ENCODE assay signal across 15 cellular contexts in genomic region chr20:1835126-1835525, GRCh38.
DNase-seq lines count a peak whose midpoint lies in the region; ATAC-seq and TF ChIP-seq lines count a peak whose summit lies in the region.
"Had no signal": no experiment of that assay in that cellular context is flagged by ENCODE, and none has a peak within 500 bp of the region (broad histone marks: within the 10 kb centered on the region; RNA-seq: fewer than 3 reads in every experiment).

No MANE protein-coding gene starts in this region.

- no peak overlapping the region for H3K23ac ChIP-seq in trophoblast cell (ENCODE audit: low read length)

- no peak for TF ChIP-seq CTCF in hepatocyte (IDR thresholded peaks at IDR 0.05; ENCODE audit: poor library complexity)
- TF ChIP-seq CTCF in uterus (IDR thresholded peaks at IDR 0.05): no peak
- no peak for TF ChIP-seq CTCF in activated CD8-positive, alpha-beta T cell treated with anti-CD3 and anti-CD28 coated beads for 36 hours (IDR thresholded peaks at IDR 0.05)
- TF ChIP-seq CTCF in Peyer's patch (IDR thresholded peaks at IDR 0.05): no peak

- peak overlapping the region; percentile 42 for H3K27ac ChIP-seq in caudate nucleus (ENCODE audit: low read depth, low read length)
- H3K27ac ChIP-seq in hepatocyte: peak overlapping the region; percentile 78
- H3K27ac ChIP-seq in trophoblast cell (ENCODE audit: low read depth, low read length): no peak overlapping the region
- H3K27ac ChIP-seq in uterus: no peak overlapping the region
- no peak overlapping the region for H3K27ac ChIP-seq in Peyer's patch
- H3K27ac ChIP-seq: SJCRH30 had no signal

- H3K4me1 ChIP-seq in hepatocyte (ENCODE audit: insufficient read depth) (peaks cover 25% of the 10 kb centered on the region), trophoblast cell (ENCODE audit: control insufficient read depth in 1 of 2, insufficient read depth in 2 of 2, low read length in 2 of 2) (peaks cover 4 to 22% of the 10 kb centered on the region in 2 experiments), uterus (no peaks in the 10 kb centered on the region), Peyer's patch (peaks cover 0 to 6% (median 0%) of the 10 kb centered on the region in 4 donors)
- H3K4me1 ChIP-seq: BE2C had no signal

- H2BK5ac ChIP-seq in trophoblast cell (ENCODE audit: low read depth, low read length, poor library complexity): no peak overlapping the region

- no peaks in the 10 kb centered on the region for H3K4me1 Mint-ChIP-seq in activated CD8-positive, alpha-beta T cell treated with anti-CD3 and anti-CD28 coated beads for 36 hours (ENCODE audit: low read depth)

- CTCF ChIA-PET in activated CD8-positive, alpha-beta T cell treated with anti-CD3 and anti-CD28 coated beads for 36 hours (lab: Charles Lee): no interaction called here

- H3K79me2 ChIP-seq in hepatocyte: no peaks in the 10 kb centered on the region
- H3K79me2 ChIP-seq in trophoblast cell (ENCODE audit: control insufficient read depth, insufficient read depth, low read length, poor library complexity): no peaks in the 10 kb centered on the region

- peak overlapping the region; percentile 87 for H2BK12ac ChIP-seq in trophoblast cell (ENCODE audit: low read length)

- DNase-seq in NCI-H446 treated with DMSO at 0.1 percent for 48 hours (lab: John Stamatoyannopoulos, UW) (peak; percentile 97), caudate nucleus (lab: John Stamatoyannopoulos, UW) (peak in 3 of 61 donors; percentile 27 to 32 (median 31)), hepatocyte (ENCODE audit: low spot score) (no peak), trophoblast cell (no peak), uterus (no peak), Peyer's patch (no peak)
- no peak for DNase-seq in central memory CD4-positive, alpha-beta T cell
- DNase-seq in activated CD8-positive, alpha-beta T cell treated with anti-CD3 and anti-CD28 coated beads for 36 hours: no peak
- DNase-seq: BE2C, DMS79, Karpas-422, NCI-H1694 treated with DMSO at 0.1 percent for 48 hours, NCI-H2081 treated with DMSO at 0.1 percent for 48 hours, SJCRH30 had no signal

- H4K91ac ChIP-seq in trophoblast cell (ENCODE audit: low read depth, low read length): peak overlapping the region; percentile 52

- no peak overlapping the region for H4K8ac ChIP-seq in trophoblast cell (ENCODE audit: low read depth, low read length)

- no peak overlapping the region for H3K27ac Mint-ChIP-seq in activated CD8-positive, alpha-beta T cell treated with anti-CD3 and anti-CD28 coated beads for 36 hours

- H3K9me2 ChIP-seq in hepatocyte (replicated peaks; ENCODE audit: insufficient read depth): no peaks in the 10 kb centered on the region

- H3K79me1 ChIP-seq in trophoblast cell (ENCODE audit: low read length): peaks cover 6% of the 10 kb centered on the region

- no peak overlapping the region for H3K4me3 ChIP-seq in hepatocyte
- H3K4me3 ChIP-seq in trophoblast cell (ENCODE audit: low read depth, low read length): no peak overlapping the region
- no peak overlapping the region for H3K4me3 ChIP-seq in uterus
- H3K4me3 ChIP-seq in Peyer's patch: no peak overlapping the region
- H3K4me3 ChIP-seq: SJCRH30 had no signal

- WGBS in hepatocyte (ENCODE audit: low lambda C conversion rate, missing lambda C conversion rate): 83% methylated on average over 6 of the region's 6 CpGs
- no CpG with 5 or more reads among the region's 6 CpGs for WGBS in trophoblast cell (ENCODE audit: extremely low coverage, insufficient coverage, insufficient read length)

- no peak overlapping the region for H3K4ac ChIP-seq in trophoblast cell (ENCODE audit: low read depth, low read length)

- no peaks in the 10 kb centered on the region for H3K9me3 ChIP-seq in hepatocyte (ENCODE audit: low read depth)
- H3K9me3 ChIP-seq in trophoblast cell (ENCODE audit: insufficient read depth, low read depth, low read length): no peaks in the 10 kb centered on the region
- no peaks in the 10 kb centered on the region for H3K9me3 ChIP-seq in uterus
- H3K9me3 ChIP-seq in Peyer's patch: no peaks in the 10 kb centered on the region
- H3K9me3 ChIP-seq: BE2C, SJCRH30 had no signal

- peaks cover 2% of the 10 kb centered on the region for H3K27me3 Mint-ChIP-seq in activated CD8-positive, alpha-beta T cell treated with anti-CD3 and anti-CD28 coated beads for 36 hours

- no peak overlapping the region for H3K14ac ChIP-seq in trophoblast cell (ENCODE audit: low read length)

- H2AK5ac ChIP-seq in trophoblast cell (ENCODE audit: low read length): peak overlapping the region; percentile 31

- H2AFZ ChIP-seq in hepatocyte (no peak overlapping the region), trophoblast cell (ENCODE audit: insufficient read depth, low read length, poor library complexity) (no peak overlapping the region)

- no peak overlapping the region for H3K9ac ChIP-seq in trophoblast cell (ENCODE audit: low read length)

- TF ChIP-seq POLR2A in uterus (IDR thresholded peaks at IDR 0.05): no peak
- TF ChIP-seq POLR2A in Peyer's patch (IDR thresholded peaks at IDR 0.05): no peak

- H3K36me3 Mint-ChIP-seq in activated CD8-positive, alpha-beta T cell treated with anti-CD3 and anti-CD28 coated beads for 36 hours (ENCODE audit: low read depth): no peaks in the 10 kb centered on the region

- H3K4me2 ChIP-seq in hepatocyte (peak overlapping the region; percentile 35), trophoblast cell (ENCODE audit: low read length) (no peak overlapping the region)

- no peak for ATAC-seq in activated CD8-positive, alpha-beta T cell treated with anti-CD3 and anti-CD28 coated beads for 36 hours
- ATAC-seq: Panc1 had no signal

- no peak overlapping the region for H4K12ac ChIP-seq in trophoblast cell (ENCODE audit: low read depth, low read length)

- POLR2A ChIA-PET in activated CD8-positive, alpha-beta T cell treated with anti-CD3 and anti-CD28 coated beads for 36 hours (lab: Charles Lee): no interaction called here

- no peaks in the 10 kb centered on the region for H3K36me3 ChIP-seq in hepatocyte (replicated peaks; ENCODE audit: insufficient read depth, low read depth)
- H3K36me3 ChIP-seq in trophoblast cell (ENCODE audit: control insufficient read depth in 1 of 2, insufficient read depth in 2 of 2, low read length in 2 of 2): no peaks in the 10 kb centered on the region
- no peaks in the 10 kb centered on the region for H3K36me3 ChIP-seq in uterus
- H3K36me3 ChIP-seq in Peyer's patch: no peaks in the 10 kb centered on the region
- H3K36me3 ChIP-seq: BE2C, SJCRH30 had no signal

- no peaks in the 10 kb centered on the region for H4K20me1 ChIP-seq in hepatocyte (ENCODE audit: insufficient read depth, poor library complexity, severe bottlenecking)

- H3K27me3 ChIP-seq in hepatocyte (no peaks in the 10 kb centered on the region), trophoblast cell (ENCODE audit: insufficient read depth, low read length) (no peaks in the 10 kb centered on the region), uterus (no peaks in the 10 kb centered on the region), Peyer's patch (no peaks in the 10 kb centered on the region)
- H3K27me3 ChIP-seq: BE2C had no signal

- peak overlapping the region; percentile 65 for H3K18ac ChIP-seq in trophoblast cell (ENCODE audit: low read length)

- H2BK120ac ChIP-seq in trophoblast cell (ENCODE audit: insufficient read depth, low read length, poor library complexity): peak overlapping the region; percentile 16

- intact Hi-C loops in uterus (cut with DNase I; ENCODE audit: low total_unique reads): no loop called here
- intact Hi-C loops in activated CD8-positive, alpha-beta T cell treated with anti-CD3 and anti-CD28 coated beads for 36 hours (cut with micrococcal nuclease): no loop called here

- H3K9me3 Mint-ChIP-seq in activated CD8-positive, alpha-beta T cell treated with anti-CD3 and anti-CD28 coated beads for 36 hours: no peaks in the 10 kb centered on the region

- H3K4me3 Mint-ChIP-seq in activated CD8-positive, alpha-beta T cell treated with anti-CD3 and anti-CD28 coated beads for 36 hours: no peak overlapping the region

Comparison
In these comparisons a context has a peak if more than half of its experiments do, and no peak if none do; other contexts are left out.
1. H3K27ac ChIP-seq: peak in caudate nucleus (single experiment) and hepatocyte (single experiment); none in trophoblast cell (single experiment), uterus (0 of 2) and Peyer's patch (0 of 4).